Comparison of ENCODE assay signal across 8 cellular contexts in genomic region chr13:27953671-27954405, GRCh38. TPM values are rescaled to one million over a fixed set of nuclear protein-coding genes. Genes with fewer than 3 reads are reported as not detected.
DNase-seq lines count a peak whose midpoint lies in the region; ATAC-seq, FAIRE-seq and TF ChIP-seq lines count a peak whose summit lies in the region.

No MANE protein-coding gene starts in this region.

- TF ChIP-seq POLR2A in prostate gland (IDR thresholded peaks at IDR 0.05): no peak

- POLR2A ChIA-PET in RWPE1 (lab: Yijun Ruan, JAX; ENCODE audit: low non-redundant PET): no interaction called here

- no peak overlapping the region for H3K9ac ChIP-seq in HUES64 (ENCODE audit: low read depth, low read length)

- H3K36me3 ChIP-seq in HUES64 (ENCODE audit: insufficient read depth, low read length) (no peaks in the 10 kb centered on the region), prostate gland (no peaks in the 10 kb centered on the region)

- H3K27ac ChIP-seq in HUES64 (ENCODE audit: low read depth, low read length): no peak overlapping the region
- 0 out of 2 replicates have a peak overlapping the region, but pooled peaks have one; percentile 15 for H3K27ac ChIP-seq in RWPE1
- H3K27ac ChIP-seq in prostate gland: peak overlapping the region in 1 of 2 donors; percentile 45

- H3K4me1 ChIP-seq in HUES64 (ENCODE audit: insufficient read depth, low read length) (no peaks in the 10 kb centered on the region), prostate gland (replicated peaks) (no peaks in the 10 kb centered on the region)

- TF ChIP-seq CTCF in D721Med (IDR thresholded peaks at IDR 0.05; ENCODE audit: insufficient read depth, missing control alignments): peak; percentile 67
- peak; percentile 79 for TF ChIP-seq CTCF in RWPE1 (conservative IDR thresholded peaks at IDR 0.05; ENCODE audit: low read depth)
- TF ChIP-seq CTCF in prostate gland (IDR thresholded peaks at IDR 0.05): peak; percentile 58 to 83 (median 68)

- no peaks in the 10 kb centered on the region for H3K9me3 Mint-ChIP-seq in activated naive CD4-positive, alpha-beta T cell treated with anti-CD3 and anti-CD28 coated beads, Interleukin-2, amount 50 U/mL, for 72 hours

- H3K9me3 ChIP-seq in HUES64 (ENCODE audit: insufficient read depth, low read depth, low read length): no peaks in the 10 kb centered on the region
- no peaks in the 10 kb centered on the region for H3K9me3 ChIP-seq in prostate gland

- peaks cover 0 to 10% of the 10 kb centered on the region in 2 donors for H3K36me3 Mint-ChIP-seq in activated naive CD4-positive, alpha-beta T cell treated with anti-CD3 and anti-CD28 coated beads, Interleukin-2, amount 50 U/mL, for 72 hours

- DNase-seq in D721Med (ENCODE audit: insufficient read length, low spot score): no peak
- DNase-seq in RWPE1 (ENCODE audit: low spot score): peak; percentile 64
- DNase-seq in activated naive CD4-positive, alpha-beta T cell treated with anti-CD3 and anti-CD28 coated beads, Interleukin-2, amount 50 U/mL, for 72 hours (ENCODE audit: low spot score in 2 of 2): peak; percentile 61 to 88
- peak; percentile 74 for DNase-seq in left cardiac atrium
- peak; percentile 47 for DNase-seq in prostate gland (ENCODE audit: low spot score)

- peak; percentile 85 for ATAC-seq in GM21360 (IDR thresholded peaks at IDR 0.05; ENCODE audit: unreplicated experiment)
- ATAC-seq in activated naive CD4-positive, alpha-beta T cell treated with anti-CD3 and anti-CD28 coated beads, Interleukin-2, amount 50 U/mL, for 72 hours: peak; percentile 96 to 97
- ATAC-seq in left cardiac atrium: peak; percentile 98 to 99
- no peak for ATAC-seq in GM18519 (IDR thresholded peaks at IDR 0.05; ENCODE audit: low FRiP score, unreplicated experiment)

- FAIRE-seq in D721Med (lab: Jason Lieb, UNC): no peak

- H3K27ac Mint-ChIP-seq in activated naive CD4-positive, alpha-beta T cell treated with anti-CD3 and anti-CD28 coated beads, Interleukin-2, amount 50 U/mL, for 72 hours: no peak overlapping the region

- H3K4me3 ChIP-seq in HUES64 (ENCODE audit: low read length): peak overlapping the region; percentile 47
- peak overlapping the region; percentile 18 to 36 for H3K4me3 ChIP-seq in prostate gland

- CTCF ChIA-PET in RWPE1 (lab: Yijun Ruan, JAX): interaction anchor here (0.5 to 2.6 kb wide), 23 partner anchors 8 to 593 kb away, joined by 3 to 20 read pairs (median 4); no protein-coding TSS in a partner anchor

- H3K27me3 ChIP-seq in HUES64 (ENCODE audit: insufficient read depth, low read length) (peaks cover 100% of the 10 kb centered on the region), prostate gland (replicated peaks; ENCODE audit: insufficient read depth) (peaks cover 3% of the 10 kb centered on the region)

- 2% methylated on average over 73 of the region's 73 CpGs for WGBS in HUES64
- WGBS in prostate gland: 3% methylated on average over 47 of the region's 73 CpGs

- intact Hi-C loops in left cardiac atrium (cut with DNase I): no loop called here
- intact Hi-C loops in prostate gland (cut with DNase I): no loop called here

RNA-seq across cellular contexts. Expression of gene CDX2, which starts 15.3 kb away (rescaled TPM):
- polyA plus RNA-seq in HUES64 (2013, experiment 1 of 2): 7.3 TPM
- polyA plus RNA-seq in HUES64 (2013, experiment 2 of 2): 13.1 TPM
- total RNA-seq in activated naive CD4-positive, alpha-beta T cell treated with anti-CD3 and anti-CD28 coated beads, Interleukin-2, amount 50 U/mL, for 72 hours: not detected
- total RNA-seq in left cardiac atrium: not detected
- under 1 TPM; 0.09 to 0.34 TPM for total RNA-seq in prostate gland

RNA-seq across cellular contexts. Expression of gene PDX1, which starts 34.0 kb away (rescaled TPM):
- polyA plus RNA-seq in HUES64 (2013, experiment 1 of 2): not detected
- polyA plus RNA-seq in HUES64 (2013, experiment 2 of 2): not detected
- not detected for total RNA-seq in activated naive CD4-positive, alpha-beta T cell treated with anti-CD3 and anti-CD28 coated beads, Interleukin-2, amount 50 U/mL, for 72 hours
- total RNA-seq in left cardiac atrium: not detected
- not detected for total RNA-seq in prostate gland

RNA-seq across cellular contexts. Expression of gene URAD, which starts 34.7 kb away (rescaled TPM):
- polyA plus RNA-seq in HUES64 (2013, experiment 1 of 2): 1.5 TPM
- polyA plus RNA-seq in HUES64 (2013, experiment 2 of 2): 2.2 TPM
- total RNA-seq in activated naive CD4-positive, alpha-beta T cell treated with anti-CD3 and anti-CD28 coated beads, Interleukin-2, amount 50 U/mL, for 72 hours: not detected
- total RNA-seq in left cardiac atrium (not detected), prostate gland (not detected)
